ENCODE assay signal across 1 cellular context in the genomic region with DNA sequence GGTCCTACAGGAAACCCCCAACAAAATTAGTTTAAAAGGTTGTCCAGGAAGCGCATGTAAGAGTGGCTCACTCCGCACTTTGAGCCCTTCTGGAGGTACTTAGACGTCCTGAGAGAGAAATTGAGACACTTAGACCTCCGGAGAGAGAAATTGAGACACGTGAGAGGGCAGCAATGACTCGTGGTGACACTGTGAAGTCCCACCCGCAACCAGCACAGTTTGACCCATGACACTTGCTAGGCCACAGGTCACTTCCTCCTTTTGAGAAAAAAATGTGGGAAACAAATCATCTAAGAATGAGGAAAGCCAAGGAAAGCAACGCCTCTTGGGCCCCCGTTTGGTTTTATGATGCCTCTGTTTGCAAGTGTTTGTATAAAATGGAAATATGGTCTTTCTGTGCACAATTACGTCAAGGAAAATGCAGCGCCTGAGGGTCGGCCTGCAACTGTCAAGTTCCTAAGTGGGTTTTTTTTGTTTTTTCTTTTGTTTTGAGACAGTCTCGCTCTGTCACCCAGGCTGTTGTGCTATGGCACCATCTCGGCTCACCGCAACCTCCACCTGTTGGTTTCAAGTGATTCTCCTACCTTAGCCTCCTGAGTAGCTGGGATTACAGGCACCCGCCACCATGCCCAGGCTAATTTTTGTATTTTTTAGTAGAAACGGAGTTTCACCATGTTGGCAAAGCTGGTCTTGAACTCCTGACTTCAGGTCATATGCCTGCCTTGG.
TF ChIP-seq lines count a peak whose summit lies in the region.

No MANE protein-coding gene starts in this region.

TF ChIP-seq in GM23338, 12 proteins besides CTCF, POLR2A, EP300 and RAD21 (continued from another document):
- TF ChIP-seq, protein P1, sequence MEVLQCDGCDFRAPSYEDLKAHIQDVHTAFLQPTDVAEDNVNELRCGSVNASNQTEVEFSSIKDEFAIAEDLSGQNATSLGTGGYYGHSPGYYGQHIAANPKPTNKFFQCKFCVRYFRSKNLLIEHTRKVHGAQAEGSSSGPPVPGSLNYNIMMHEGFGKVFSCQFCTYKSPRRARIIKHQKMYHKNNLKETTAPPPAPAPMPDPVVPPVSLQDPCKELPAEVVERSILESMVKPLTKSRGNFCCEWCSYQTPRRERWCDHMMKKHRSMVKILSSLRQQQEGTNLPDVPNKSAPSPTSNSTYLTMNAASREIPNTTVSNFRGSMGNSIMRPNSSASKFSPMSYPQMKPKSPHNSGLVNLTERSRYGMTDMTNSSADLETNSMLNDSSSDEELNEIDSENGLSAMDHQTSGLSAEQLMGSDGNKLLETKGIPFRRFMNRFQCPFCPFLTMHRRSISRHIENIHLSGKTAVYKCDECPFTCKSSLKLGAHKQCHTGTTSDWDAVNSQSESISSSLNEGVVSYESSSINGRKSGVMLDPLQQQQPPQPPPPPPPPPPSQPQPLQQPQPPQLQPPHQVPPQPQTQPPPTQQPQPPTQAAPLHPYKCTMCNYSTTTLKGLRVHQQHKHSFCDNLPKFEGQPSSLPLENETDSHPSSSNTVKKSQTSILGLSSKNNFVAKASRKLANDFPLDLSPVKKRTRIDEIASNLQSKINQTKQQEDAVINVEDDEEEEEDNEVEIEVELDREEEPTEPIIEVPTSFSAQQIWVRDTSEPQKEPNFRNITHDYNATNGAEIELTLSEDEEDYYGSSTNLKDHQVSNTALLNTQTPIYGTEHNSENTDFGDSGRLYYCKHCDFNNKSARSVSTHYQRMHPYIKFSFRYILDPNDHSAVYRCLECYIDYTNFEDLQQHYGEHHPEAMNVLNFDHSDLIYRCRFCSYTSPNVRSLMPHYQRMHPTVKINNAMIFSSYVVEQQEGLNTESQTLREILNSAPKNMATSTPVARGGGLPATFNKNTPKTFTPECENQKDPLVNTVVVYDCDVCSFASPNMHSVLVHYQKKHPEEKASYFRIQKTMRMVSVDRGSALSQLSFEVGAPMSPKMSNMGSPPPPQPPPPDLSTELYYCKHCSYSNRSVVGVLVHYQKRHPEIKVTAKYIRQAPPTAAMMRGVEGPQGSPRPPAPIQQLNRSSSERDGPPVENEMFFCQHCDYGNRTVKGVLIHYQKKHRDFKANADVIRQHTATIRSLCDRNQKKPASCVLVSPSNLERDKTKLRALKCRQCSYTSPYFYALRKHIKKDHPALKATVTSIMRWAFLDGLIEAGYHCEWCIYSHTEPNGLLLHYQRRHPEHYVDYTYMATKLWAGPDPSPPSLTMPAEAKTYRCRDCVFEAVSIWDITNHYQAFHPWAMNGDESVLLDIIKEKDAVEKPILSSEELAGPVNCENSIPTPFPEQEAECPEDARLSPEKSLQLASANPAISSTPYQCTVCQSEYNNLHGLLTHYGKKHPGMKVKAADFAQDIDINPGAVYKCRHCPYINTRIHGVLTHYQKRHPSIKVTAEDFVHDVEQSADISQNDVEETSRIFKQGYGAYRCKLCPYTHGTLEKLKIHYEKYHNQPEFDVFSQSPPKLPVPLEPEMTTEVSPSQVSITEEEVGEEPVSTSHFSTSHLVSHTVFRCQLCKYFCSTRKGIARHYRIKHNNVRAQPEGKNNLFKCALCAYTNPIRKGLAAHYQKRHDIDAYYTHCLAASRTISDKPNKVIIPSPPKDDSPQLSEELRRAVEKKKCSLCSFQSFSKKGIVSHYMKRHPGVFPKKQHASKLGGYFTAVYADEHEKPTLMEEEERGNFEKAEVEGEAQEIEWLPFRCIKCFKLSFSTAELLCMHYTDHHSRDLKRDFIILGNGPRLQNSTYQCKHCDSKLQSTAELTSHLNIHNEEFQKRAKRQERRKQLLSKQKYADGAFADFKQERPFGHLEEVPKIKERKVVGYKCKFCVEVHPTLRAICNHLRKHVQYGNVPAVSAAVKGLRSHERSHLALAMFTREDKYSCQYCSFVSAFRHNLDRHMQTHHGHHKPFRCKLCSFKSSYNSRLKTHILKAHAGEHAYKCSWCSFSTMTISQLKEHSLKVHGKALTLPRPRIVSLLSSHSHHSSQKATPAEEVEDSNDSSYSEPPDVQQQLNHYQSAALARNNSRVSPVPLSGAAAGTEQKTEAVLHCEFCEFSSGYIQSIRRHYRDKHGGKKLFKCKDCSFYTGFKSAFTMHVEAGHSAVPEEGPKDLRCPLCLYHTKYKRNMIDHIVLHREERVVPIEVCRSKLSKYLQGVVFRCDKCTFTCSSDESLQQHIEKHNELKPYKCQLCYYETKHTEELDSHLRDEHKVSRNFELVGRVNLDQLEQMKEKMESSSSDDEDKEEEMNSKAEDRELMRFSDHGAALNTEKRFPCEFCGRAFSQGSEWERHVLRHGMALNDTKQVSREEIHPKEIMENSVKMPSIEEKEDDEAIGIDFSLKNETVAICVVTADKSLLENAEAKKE (CRISPR knock-in tag; IDR thresholded peaks at IDR 0.05), result no peak
- TF ChIP-seq ZNF331 (CRISPR knock-in tag; IDR thresholded peaks at IDR 0.05; ENCODE audit: low read depth), result no peak
